ENCODE assay signal across 12 cellular contexts in genomic region chr2:174788291-174788929, GRCh38. TPM values are rescaled to one million over a fixed set of nuclear protein-coding genes. Genes with fewer than 3 reads are reported as not detected.
DNase-seq lines count a peak whose midpoint lies in the region; ATAC-seq and TF ChIP-seq lines count a peak whose summit lies in the region.
"Had no signal": no experiment of that assay in that cellular context is flagged by ENCODE, and none has a peak within 500 bp of the region (broad histone marks: within the 10 kb centered on the region; RNA-seq: fewer than 3 reads in every experiment).

No MANE protein-coding gene starts in this region.

- no peaks in the 10 kb centered on the region for H3K27me3 Mint-ChIP-seq in activated T-helper 2 cell treated with anti-CD3 and anti-CD28 coated beads, Interferon-gamma antibody, Interleukin-2, Interleukin-4, amounts not matched to agents 10 μg/mL and 5 μg/mL and 100 μg/mL, durations not matched to agents 14 hours and 24 hours and 36 hours (ENCODE audit: low read depth)

- H3K4me3 ChIP-seq in BLaER1: no peak overlapping the region
- H3K4me3 ChIP-seq in HEK293 (ENCODE audit: low read depth, low read length): no peak overlapping the region

- H3K9me3 ChIP-seq in BLaER1 (no peaks in the 10 kb centered on the region), HEK293 (ENCODE audit: control insufficient read depth, insufficient read depth, low read depth, low read length) (no peaks in the 10 kb centered on the region)

- H3K4me1 ChIP-seq in BLaER1 (peaks cover 18% of the 10 kb centered on the region), HEK293 (ENCODE audit: control insufficient read depth, insufficient read depth, low read length) (no peaks in the 10 kb centered on the region)

- no peaks in the 10 kb centered on the region for H3K9me3 Mint-ChIP-seq in activated T-helper 2 cell treated with anti-CD3 and anti-CD28 coated beads, Interferon-gamma antibody, Interleukin-2, Interleukin-4, amounts not matched to agents 10 μg/mL and 5 μg/mL and 100 μg/mL, durations not matched to agents 14 hours and 24 hours and 36 hours

- no peaks in the 10 kb centered on the region for H3K27me3 ChIP-seq in BLaER1

- H3K4me3 Mint-ChIP-seq in activated T-helper 2 cell treated with anti-CD3 and anti-CD28 coated beads, Interferon-gamma antibody, Interleukin-2, Interleukin-4, amounts not matched to agents 10 μg/mL and 5 μg/mL and 100 μg/mL, durations not matched to agents 14 hours and 24 hours and 36 hours (ENCODE audit: low read depth): no peak overlapping the region

- POLR2A ChIA-PET in HEK293 (lab: Yijun Ruan, JAX): interaction anchor here (0.6 kb wide), 1 partner anchor 111 kb away, joined by 5 read pairs; no protein-coding TSS in a partner anchor

- TF ChIP-seq CTCF in HEK293 (tag by site-specific recombination; IDR thresholded peaks at IDR 0.05): no peak

- no peaks in the 10 kb centered on the region for H3K36me3 ChIP-seq in BLaER1
- H3K36me3 ChIP-seq in HEK293 (ENCODE audit: control insufficient read depth in 2 of 2, insufficient read depth in 1 of 2, low read length in 2 of 2): no peaks in the 10 kb centered on the region

- CTCF ChIA-PET in HEK293 (lab: Yijun Ruan, JAX): interaction anchor here (0.7 to 2.1 kb wide), 3 partner anchors 12 to 201 kb away, joined by 3 to 6 read pairs (median 5); no protein-coding TSS in a partner anchor

- no peaks in the 10 kb centered on the region for H3K36me3 Mint-ChIP-seq in activated T-helper 2 cell treated with anti-CD3 and anti-CD28 coated beads, Interferon-gamma antibody, Interleukin-2, Interleukin-4, amounts not matched to agents 10 μg/mL and 5 μg/mL and 100 μg/mL, durations not matched to agents 14 hours and 24 hours and 36 hours (ENCODE audit: low read depth)

- H3K27ac ChIP-seq in BLaER1 (no peak overlapping the region), HEK293 (ENCODE audit: extremely low read depth, low read depth, low read length) (no peak overlapping the region)
- H3K27ac ChIP-seq: HL-60 had no signal

- intact Hi-C loops in activated T-helper 2 cell treated with anti-CD3 and anti-CD28 coated beads, Interferon-gamma antibody, Interleukin-2, Interleukin-4, amounts not matched to agents 10 μg/mL and 5 μg/mL and 100 μg/mL, durations not matched to agents 14 hours and 24 hours and 36 hours (cut with micrococcal nuclease): no loop called here

- peak overlapping the region; percentile 67 for H3K27ac Mint-ChIP-seq in activated T-helper 2 cell treated with anti-CD3 and anti-CD28 coated beads, Interferon-gamma antibody, Interleukin-2, Interleukin-4, amounts not matched to agents 10 μg/mL and 5 μg/mL and 100 μg/mL, durations not matched to agents 14 hours and 24 hours and 36 hours

- H4K20me1 ChIP-seq in BLaER1: no peaks in the 10 kb centered on the region

- peaks cover 19% of the 10 kb centered on the region for H3K4me1 Mint-ChIP-seq in activated T-helper 2 cell treated with anti-CD3 and anti-CD28 coated beads, Interferon-gamma antibody, Interleukin-2, Interleukin-4, amounts not matched to agents 10 μg/mL and 5 μg/mL and 100 μg/mL, durations not matched to agents 14 hours and 24 hours and 36 hours (ENCODE audit: low read depth)

- peak overlapping the region; percentile 59 for H3K4me2 ChIP-seq in BLaER1

- no peak for ATAC-seq in HG02763 (IDR thresholded peaks at IDR 0.05; ENCODE audit: unreplicated experiment)
- no peak for ATAC-seq in HG03045 (IDR thresholded peaks at IDR 0.05; ENCODE audit: unreplicated experiment)

- DNase-seq in activated T-helper 2 cell treated with anti-CD3 and anti-CD28 coated beads, Interferon-gamma antibody, Interleukin-2, Interleukin-4, amounts not matched to agents 10 μg/mL and 5 μg/mL and 100 μg/mL, durations not matched to agents 14 hours and 24 hours and 36 hours (ENCODE audit: low spot score): no peak
- DNase-seq in iPS-NIHi11 (ENCODE audit: low spot score): peak; percentile 67
- no peak for DNase-seq in kidney tubule cell (ENCODE audit: low spot score)
- DNase-seq in activated CD8-positive, alpha-beta memory T cell treated with anti-CD3 and anti-CD28 coated beads for 24 hours: no peak
- DNase-seq: activated CD8-positive, alpha-beta memory T cell treated with anti-CD3 and anti-CD28 coated beads, Interleukin-2, amount 50 U/mL, for 48 hours; NK-92 treated with Interleukin-12 subunit alpha and Interleukin-12 subunit beta, amount 100 ng/mL, for 24 hours had no signal

- no peak overlapping the region for H3K9ac ChIP-seq in BLaER1

TF ChIP-seq in HEK293, 187 proteins besides CTCF, POLR2A, EP300 and RAD21:
- TF ChIP-seq SP3 (tag by site-specific recombination; IDR thresholded peaks at IDR 0.05) (0 out of 2 replicates have a peak, but pooled peaks have one; percentile 30), ZNF513 (tag by site-specific recombination; IDR thresholded peaks at IDR 0.05) (no peak), ZNF404 (tag by site-specific recombination; IDR thresholded peaks at IDR 0.05) (no peak), ZNF302 (tag by site-specific recombination; IDR thresholded peaks at IDR 0.05; ENCODE audit: low read depth) (no peak), ZNF202 (tag by site-specific recombination; IDR thresholded peaks at IDR 0.05; ENCODE audit: borderline replicate concordance) (no peak)
- TF ChIP-seq, protein P1, sequence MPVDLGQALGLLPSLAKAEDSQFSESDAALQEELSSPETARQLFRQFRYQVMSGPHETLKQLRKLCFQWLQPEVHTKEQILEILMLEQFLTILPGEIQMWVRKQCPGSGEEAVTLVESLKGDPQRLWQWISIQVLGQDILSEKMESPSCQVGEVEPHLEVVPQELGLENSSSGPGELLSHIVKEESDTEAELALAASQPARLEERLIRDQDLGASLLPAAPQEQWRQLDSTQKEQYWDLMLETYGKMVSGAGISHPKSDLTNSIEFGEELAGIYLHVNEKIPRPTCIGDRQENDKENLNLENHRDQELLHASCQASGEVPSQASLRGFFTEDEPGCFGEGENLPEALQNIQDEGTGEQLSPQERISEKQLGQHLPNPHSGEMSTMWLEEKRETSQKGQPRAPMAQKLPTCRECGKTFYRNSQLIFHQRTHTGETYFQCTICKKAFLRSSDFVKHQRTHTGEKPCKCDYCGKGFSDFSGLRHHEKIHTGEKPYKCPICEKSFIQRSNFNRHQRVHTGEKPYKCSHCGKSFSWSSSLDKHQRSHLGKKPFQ (tag by site-specific recombination; IDR thresholded peaks at IDR 0.05): no peak
TF ChIP-seq in HEK293: peak in this region for 1.

RNA-seq across cellular contexts. Expression of gene CHRNA1, which starts 24.1 kb away (rescaled TPM):
- total RNA-seq in activated T-helper 2 cell treated with anti-CD3 and anti-CD28 coated beads, Interferon-gamma antibody, Interleukin-2, Interleukin-4, amounts not matched to agents 10 μg/mL and 5 μg/mL and 100 μg/mL, durations not matched to agents 14 hours and 24 hours and 36 hours: not detected in 2 replicates
- total RNA-seq: Daoy had no signal
